ENCODE assay signal across 9 cellular contexts in the genomic region with DNA sequence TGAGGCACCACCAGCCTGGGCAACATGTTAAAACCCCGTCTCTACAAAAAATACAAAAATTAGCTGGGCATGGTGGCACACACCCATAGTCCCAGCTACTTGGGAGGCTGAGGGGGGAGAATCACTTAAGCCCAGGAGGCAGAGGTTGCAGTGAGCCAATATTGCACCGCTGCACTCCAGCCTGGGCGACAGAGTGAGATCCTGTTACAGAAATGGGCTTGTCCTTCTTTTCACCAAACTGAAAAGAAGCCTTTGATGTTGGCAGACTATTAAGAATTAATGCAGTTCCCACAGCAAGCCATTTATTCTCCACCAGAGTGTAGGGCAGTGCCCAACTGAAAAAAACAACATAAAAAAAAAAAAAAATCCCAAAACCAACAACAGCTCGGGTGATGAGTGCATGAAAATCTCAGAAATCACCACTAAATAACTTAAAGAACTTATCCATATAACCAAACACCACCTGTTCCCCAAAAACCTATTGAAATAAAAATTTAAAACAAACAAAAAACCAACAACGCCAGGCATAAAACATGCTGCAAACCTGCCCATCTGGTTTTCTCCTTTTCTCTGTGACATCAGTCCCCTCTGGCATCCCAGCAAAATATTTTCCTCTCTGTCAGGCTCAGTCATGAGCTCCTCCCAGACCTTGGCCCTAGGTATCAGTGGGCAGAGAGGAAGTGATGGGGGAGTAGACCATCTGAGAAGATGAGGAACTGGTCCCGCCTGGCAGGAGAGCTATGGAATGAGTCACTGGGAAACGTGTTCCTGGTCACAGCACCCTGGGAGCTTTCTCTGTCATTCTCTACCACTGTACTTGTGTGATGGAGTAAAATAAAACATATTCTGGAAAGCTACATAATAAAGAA. TPM values are rescaled to one million over a fixed set of nuclear protein-coding genes. Genes with fewer than 3 reads are reported as not detected.
A peak's percentile ranks its signal among the peaks of the same experiment; 100 is the strongest.
DNase-seq lines count a peak whose midpoint lies in the region; ATAC-seq and TF ChIP-seq lines count a peak whose summit lies in the region.
"Had no signal": no experiment of that assay in that cellular context is flagged by ENCODE, and none has a peak within 500 bp of the region (broad histone marks: within the 10 kb centered on the region; RNA-seq: fewer than 3 reads in every experiment).

No MANE protein-coding gene starts in this region.

- 45 to 55% (median 49%) methylated on average over 7 of the region's 7 CpGs for WGBS in stomach, 5 donors

- DNase-seq in AML-193 (lab: John Stamatoyannopoulos, UW) = peak; percentile 62 to 68
- DNase-seq in KBM-7 = peak; percentile 85
- DNase-seq in astrocyte of the hippocampus (ENCODE audit: low read depth, low spot score) = peak; percentile 71
- DNase-seq in left lung = no peak
- DNase-seq in NCI-H2227 (lab: John Stamatoyannopoulos, UW; ENCODE audit: unreplicated experiment) = no peak
- DNase-seq in NK-92 (lab: John Stamatoyannopoulos, UW; ENCODE audit: unreplicated experiment) = no peak
- no peak for DNase-seq in DMS79 (lab: John Stamatoyannopoulos, UW)
- DNase-seq in stomach = no peak
- DNase-seq: stimulated activated naive CD8-positive, alpha-beta T cell treated with anti-CD3 and anti-CD28 coated beads, Interleukin-15, Interleukin-2, amounts not matched to agents 100 U/mL and 50 U/mL, for 24 hours had no signal

- in situ Hi-C loops in KBM-7 (cut with MboI; ENCODE audit: low pct_unique_long_range_greater_than_20kb, low sequenced_read_pairs) = no loop called here

- H3K36me3 ChIP-seq in left lung = no peaks in the 10 kb centered on the region
- no peaks in the 10 kb centered on the region for H3K36me3 ChIP-seq in stomach

- TF ChIP-seq EP300 in stomach (IDR thresholded peaks at IDR 0.05) = no peak

- no peak for TF ChIP-seq CTCF in left lung (IDR thresholded peaks at IDR 0.05)
- no peak for TF ChIP-seq CTCF in stomach (IDR thresholded peaks at IDR 0.05)

- H3K27ac ChIP-seq in left lung (no peak overlapping the region), stomach (no peak overlapping the region)

- peak; percentile 42 for ATAC-seq in left lung
- ATAC-seq: stimulated activated naive CD8-positive, alpha-beta T cell treated with anti-CD3 and anti-CD28 coated beads, Interleukin-15, Interleukin-2, amounts not matched to agents 100 U/mL and 50 U/mL, for 24 hours had no signal

- no peak for TF ChIP-seq POLR2A in stomach (IDR thresholded peaks at IDR 0.05)

- H3K4me3 ChIP-seq in left lung = no peak overlapping the region
- H3K4me3 ChIP-seq in stomach = no peak overlapping the region

- H3K4me1 ChIP-seq in left lung = peaks cover 5 to 10% of the 10 kb centered on the region in 2 donors
- H3K4me1 ChIP-seq in stomach = peaks cover 8 to 35% (median 17%) of the 10 kb centered on the region in 4 donors

- H3K9me3 ChIP-seq in left lung (no peaks in the 10 kb centered on the region), stomach (no peaks in the 10 kb centered on the region)

- H3K27me3 ChIP-seq in left lung (no peaks in the 10 kb centered on the region), stomach (no peaks in the 10 kb centered on the region)

- intact Hi-C loops in left lung (cut with DNase I) (no loop called here), stomach (cut with DNase I; ENCODE audit: low total_unique reads) (no loop called here)

RNA-seq across cellular contexts. Expression of a gene that starts 4.8 kb away (rescaled TPM):
- total RNA-seq in left lung (100 to 1,000 TPM; 120 to 136 TPM), stomach (100 to 1,000 TPM in 2 of 5 donors, 10 to 100 TPM in 3; 41.1 to 218 (median 92.3) TPM)
- polyA plus RNA-seq in stomach = 100 to 1,000 TPM in 2 of 3 donors, 10 to 100 TPM in 1; 86.1 to 116 (median 112) TPM

RNA-seq across cellular contexts. Expression of a gene that starts 21.6 kb away (rescaled TPM):
- 100 to 1,000 TPM; 342 to 352 TPM for total RNA-seq in left lung
- 100 to 1,000 TPM in 4 of 5 donors, 10 to 100 TPM in 1; 27.2 to 197 (median 114) TPM for total RNA-seq in stomach
- polyA plus RNA-seq in stomach = 100 to 1,000 TPM; 476 to 580 (median 578) TPM

RNA-seq across cellular contexts. Expression of a gene that starts 28.1 kb away (rescaled TPM):
- total RNA-seq in left lung (10 to 100 TPM; 30.1 TPM), stomach (10 to 100 TPM in 3 of 5 donors, 1 to 10 TPM in 2; 4.0 to 25.3 (median 13.4) TPM)
- 10 to 100 TPM in 2 of 3 donors, 1 to 10 TPM in 1; 8.7 to 13.9 (median 12.5) TPM for polyA plus RNA-seq in stomach

RNA-seq across cellular contexts. Expression of a gene that starts 28.1 kb away (rescaled TPM):
- total RNA-seq in left lung = 10 to 100 TPM; 21.9 to 29.1 TPM
- 10 to 100 TPM in 2 of 5 donors, 1 to 10 TPM in 3; 4.7 to 15.2 (median 8.7) TPM for total RNA-seq in stomach
- 10 to 100 TPM; 32.6 to 40.6 (median 37.4) TPM for polyA plus RNA-seq in stomach

RNA-seq across cellular contexts. Expression of a gene that starts 36.4 kb away (rescaled TPM):
- 100 to 1,000 TPM; 308 to 311 TPM for total RNA-seq in left lung
- 1,000 to 10,000 TPM in 1 of 5 donors, 100 to 1,000 TPM in 3, 10 to 100 TPM in 1; 86.4 to 1,200 (median 463) TPM for total RNA-seq in stomach
- 1,000 to 10,000 TPM in 1 of 3 donors, 100 to 1,000 TPM in 2; 475 to 1,009 (median 901) TPM for polyA plus RNA-seq in stomach

Comparison
In these comparisons a context has a peak if more than half of its experiments do, and no peak if none do; other contexts are left out.
1. DNase-seq: peak in AML-193 (2 of 2), KBM-7 (single experiment) and astrocyte of the hippocampus (single experiment); none in left lung (0 of 2), NCI-H2227 (single experiment), NK-92 (single experiment), DMS79 (single experiment) and stomach (single experiment).